16 cellular contexts compared by ENCODE assay signal in genomic region chr14:97036096-97036852, GRCh38.
DNase-seq lines count a peak whose midpoint lies in the region; ATAC-seq, FAIRE-seq and TF ChIP-seq lines count a peak whose summit lies in the region.
"Had no signal": no experiment of that assay in that cellular context is flagged by ENCODE, and none has a peak within 500 bp of the region (broad histone marks: within the 10 kb centered on the region; RNA-seq: fewer than 3 reads in every experiment).

No MANE protein-coding gene starts in this region.

- H2BK120ac ChIP-seq in H1 (replicated peaks; ENCODE audit: low read depth, low read length) = no peak overlapping the region

- H3K4me2 ChIP-seq in H1 (ENCODE audit: insufficient read depth in 1 of 2, low read depth in 2 of 2, low read length in 2 of 2) = no peak overlapping the region
- H3K4me2 ChIP-seq in osteoblast (ENCODE audit: insufficient read depth, low read length) = no peak overlapping the region

- no peaks in the 10 kb centered on the region for H3K36me3 Mint-ChIP-seq in chondrocyte (ENCODE audit: low read depth)
- H3K36me3 Mint-ChIP-seq: CD14-positive monocyte; CD8-positive, alpha-beta T cell had no signal

- no peak for TF ChIP-seq CTCF in WERI-Rb-1 (IDR thresholded peaks at IDR 0.05; ENCODE audit: low read depth, low read length)
- no peak for TF ChIP-seq CTCF in H1 (IDR thresholded peaks at IDR 0.05; ENCODE audit: control extremely low read depth in 1 of 3, insufficient read depth in 1 of 3, low read depth in 1 of 3, low read length in 3 of 3)
- TF ChIP-seq CTCF in osteoblast (IDR thresholded peaks at IDR 0.05; ENCODE audit: extremely low read depth, low read depth, low read length) = no peak
- TF ChIP-seq CTCF in chondrocyte (IDR thresholded peaks at IDR 0.05) = no peak

- no peak overlapping the region for H2BK15ac ChIP-seq in H1 (ENCODE audit: low read length)

- peaks cover 2% of the 10 kb centered on the region for H3K4me1 Mint-ChIP-seq in chondrocyte (ENCODE audit: low read depth)
- H3K4me1 Mint-ChIP-seq: CD14-positive monocyte had no signal

- FAIRE-seq in H1 (lab: Jason Lieb, UNC) = no peak
- FAIRE-seq: A204.1, GM12892, H54 had no signal

- 74% methylated on average over 14 of the region's 15 CpGs; no CpG with 5 or more reads in 1 of the 2 experiments for WGBS in H1 (ENCODE audit: extremely low coverage in 1 of 2, insufficient coverage in 1 of 2, insufficient read length in 1 of 2, insufficient replicate concordance in 2 of 2, low coverage in 1 of 2, low lambda C conversion rate in 2 of 2, missing lambda C conversion rate in 1 of 2), 2 experiments

- H2AK5ac ChIP-seq in H1 (ENCODE audit: low read depth, low read length) = no peak overlapping the region

- peaks cover 8% of the 10 kb centered on the region for H3K23me2 ChIP-seq in H1 (ENCODE audit: low read depth, low read length)

- TF ChIP-seq POLR2A in H1 (IDR thresholded peaks at IDR 0.05; ENCODE audit: control extremely low read depth in 1 of 2, low read depth in 2 of 2, low read length in 2 of 2) = no peak

- H3K9ac ChIP-seq in H1 (replicated peaks in 1 of 4; ENCODE audit: extremely low read depth in 1 of 4, low read depth in 3 of 4, low read length in 3 of 4) = peak overlapping the region in 1 of 4 experiments; percentile 14; a peak in 1 of 7 replicates

- no peak for TF ChIP-seq EP300 in H1 (IDR thresholded peaks at IDR 0.05; ENCODE audit: borderline replicate concordance in 1 of 2, low read depth in 2 of 2, low read length in 2 of 2)

- no peaks in the 10 kb centered on the region for H3K79me1 ChIP-seq in H1 (ENCODE audit: low read depth, low read length)

- H3K4me1 ChIP-seq in H1 (replicated peaks in 1 of 4; ENCODE audit: control insufficient read depth in 3 of 4, insufficient read depth in 4 of 4, low read length in 3 of 4) (peaks cover 6 to 17% (median 9%) of the 10 kb centered on the region in 4 experiments), osteoblast (ENCODE audit: insufficient read depth, low read length) (no peaks in the 10 kb centered on the region)
- H3K4me1 ChIP-seq: Caco-2 had no signal

- peak overlapping the region; percentile 20; the same call in 1 of the 2 replicates for H2BK12ac ChIP-seq in H1 (ENCODE audit: low read depth, low read length)

- POLR2A ChIA-PET in H1 (lab: Charles Lee; ENCODE audit: partially characterized antibody) = interaction anchor here (0.8 kb wide), 1 partner anchor 9 kb away, joined by 4 read pairs; no protein-coding TSS in a partner anchor

- DNase-seq in H7 = peak; percentile 55
- DNase-seq in WERI-Rb-1 = peak; percentile 42
- DNase-seq in H1 (ENCODE audit: low read depth in 1 of 2, low spot score in 2 of 2) = no peak
- DNase-seq in osteoblast (ENCODE audit: insufficient read length, low spot score, missing footprints) = peak; percentile 75
- DNase-seq in SKM-1 treated with dmso at 0.1 percent for 144 hours (lab: John Stamatoyannopoulos, UW; ENCODE audit: unreplicated experiment) = no peak
- DNase-seq in chondrocyte (ENCODE audit: low spot score) = no peak
- DNase-seq: Caco-2; CD8-positive, alpha-beta T cell; DND-41; GDM1 had no signal

- ATAC-seq in HG02938 (IDR thresholded peaks at IDR 0.05; ENCODE audit: unreplicated experiment) = no peak
- ATAC-seq: CD8-positive, alpha-beta T cell had no signal

- H4K91ac ChIP-seq in H1 (replicated peaks; ENCODE audit: insufficient read length, low read length) = no peak overlapping the region

- H2BK20ac ChIP-seq in H1 (ENCODE audit: low read length) = no peak overlapping the region

- H3K4me3 ChIP-seq in H7 (ENCODE audit: insufficient read depth, low read depth, low read length) (no peak overlapping the region), WERI-Rb-1 (ENCODE audit: low read depth, low read length) (no peak overlapping the region), H1 (ENCODE audit: extremely low read depth in 1 of 4, insufficient read depth in 2 of 4, low read depth in 3 of 4, low read length in 4 of 4) (no peak overlapping the region), osteoblast (ENCODE audit: insufficient read depth, low read length) (no peak overlapping the region)

- no peak overlapping the region for H3K56ac ChIP-seq in H1 (replicated peaks; ENCODE audit: insufficient read length, low read depth, low read length)

- H3K27ac Mint-ChIP-seq in chondrocyte (ENCODE audit: unreplicated experiment) = no peak overlapping the region
- H3K27ac Mint-ChIP-seq: CD14-positive monocyte; CD8-positive, alpha-beta T cell; IgD-negative memory B cell had no signal

- H2AFZ ChIP-seq in H1 (ENCODE audit: low read length) = no peak overlapping the region
- no peak overlapping the region for H2AFZ ChIP-seq in osteoblast (ENCODE audit: low read length)

- no peak overlapping the region for H2BK5ac ChIP-seq in H1 (ENCODE audit: low read depth, low read length)

- peaks cover 22% of the 10 kb centered on the region for H3K27me3 Mint-ChIP-seq in chondrocyte (ENCODE audit: low read depth)

- H3K9me3 ChIP-seq in WERI-Rb-1 (ENCODE audit: severe bottlenecking) (peaks cover 13% of the 10 kb centered on the region), H1 (ENCODE audit: insufficient read depth in 2 of 2, low read depth in 1 of 2, low read length in 1 of 2) (peaks cover 5 to 10% of the 10 kb centered on the region in 2 experiments; a peak in 2 of 4 replicates), osteoblast (ENCODE audit: low read depth, low read length) (peaks cover 5% of the 10 kb centered on the region)

- no peak overlapping the region for H3K4ac ChIP-seq in H1 (replicated peaks; ENCODE audit: insufficient read length, low read depth, low read length)

- TF ChIP-seq RAD21 in H1 (IDR thresholded peaks at IDR 0.05 in 1 of 2, conservative IDR thresholded peaks at IDR 0.05 in 1 of 2; ENCODE audit: low read depth in 2 of 2, low read length in 2 of 2) = no peak

- H4K20me1 ChIP-seq in H1 (replicated peaks in 1 of 2; ENCODE audit: control insufficient read depth in 1 of 2, insufficient read depth in 2 of 2, low read length in 2 of 2) (no peaks in the 10 kb centered on the region), osteoblast (ENCODE audit: insufficient read depth, low read length) (no peaks in the 10 kb centered on the region)

- H3K9me3 Mint-ChIP-seq in chondrocyte (ENCODE audit: low read depth) = peaks cover 16% of the 10 kb centered on the region

- no peak overlapping the region for H3K27ac ChIP-seq in WERI-Rb-1
- no peak overlapping the region for H3K27ac ChIP-seq in H1 (ENCODE audit: low read depth, low read length)
- no peak overlapping the region for H3K27ac ChIP-seq in osteoblast (ENCODE audit: low read depth, low read length)

- no peak overlapping the region for H3K23ac ChIP-seq in H1 (ENCODE audit: insufficient read length)

- H4K8ac ChIP-seq in H1 (ENCODE audit: extremely low read depth, insufficient read depth, low read length) = no peak overlapping the region

- H3K18ac ChIP-seq in H1 (ENCODE audit: extremely low read depth, low read length) = no peak overlapping the region

- no peak overlapping the region for H4K5ac ChIP-seq in H1 (ENCODE audit: insufficient read length, low read depth, low read length)

- CTCF ChIA-PET in H1 (lab: Charles Lee; ENCODE audit: partially characterized antibody) = interaction anchor here (1.1 kb wide), 1 partner anchor 26 kb away, joined by 5 read pairs; no protein-coding TSS in a partner anchor

- H3K14ac ChIP-seq in H1 (ENCODE audit: insufficient read length) = no peak overlapping the region

- H3K27me3 ChIP-seq in H7 (ENCODE audit: control insufficient read depth, insufficient read depth, low read length) (peaks cover 14% of the 10 kb centered on the region), WERI-Rb-1 (ENCODE audit: insufficient read depth, low read depth, severe bottlenecking) (no peaks in the 10 kb centered on the region), H1 (replicated peaks in 1 of 4; ENCODE audit: control insufficient read depth in 3 of 4, extremely low read depth in 1 of 4, insufficient read depth in 3 of 4, low read length in 3 of 4) (peaks cover 4 to 27% (median 18%) of the 10 kb centered on the region in 4 experiments; a peak in 6 of 7 replicates), osteoblast (ENCODE audit: insufficient read depth, low read length) (no peaks in the 10 kb centered on the region)

- H3K4me3 Mint-ChIP-seq in chondrocyte (ENCODE audit: unreplicated experiment) = no peak overlapping the region
- H3K4me3 Mint-ChIP-seq: CD14-positive monocyte; CD8-positive, alpha-beta T cell; IgD-negative memory B cell had no signal

- H3K36me3 ChIP-seq in H7 (replicated peaks; ENCODE audit: control insufficient read depth, insufficient read depth, low read length) (no peaks in the 10 kb centered on the region), WERI-Rb-1 (no peaks in the 10 kb centered on the region), H1 (ENCODE audit: control insufficient read depth in 2 of 4, insufficient read depth in 4 of 4, low read length in 3 of 4) (no peaks in the 10 kb centered on the region), osteoblast (ENCODE audit: insufficient read depth, low read length) (no peaks in the 10 kb centered on the region)

- H3K79me2 ChIP-seq in H1 (ENCODE audit: control insufficient read depth in 1 of 2, insufficient read depth in 2 of 2, low read length in 2 of 2) (no peaks in the 10 kb centered on the region), osteoblast (ENCODE audit: insufficient read depth, low read length) (no peaks in the 10 kb centered on the region)

TF ChIP-seq in H1, 55 proteins besides CTCF, POLR2A, EP300 and RAD21:
- TF ChIP-seq MAFK (IDR thresholded peaks at IDR 0.05; ENCODE audit: low read depth, low read length) = no peak
- no peak for TF ChIP-seq CEBPB (IDR thresholded peaks at IDR 0.05; ENCODE audit: low read depth, low read length)
- no peak for TF ChIP-seq SRF (IDR thresholded peaks at IDR 0.05; ENCODE audit: low read depth, low read length)
- no peak for TF ChIP-seq ASH2L (IDR thresholded peaks at IDR 0.05; ENCODE audit: low read length)
- TF ChIP-seq CBX8 (IDR thresholded peaks at IDR 0.05; ENCODE audit: borderline replicate concordance, low read depth, low read length) = no peak
- TF ChIP-seq JUND (IDR thresholded peaks at IDR 0.05; ENCODE audit: low read length) = no peak
- TF ChIP-seq CHD1 (IDR thresholded peaks at IDR 0.05; ENCODE audit: low read depth, low read length) = no peak
- TF ChIP-seq GABPA (IDR thresholded peaks at IDR 0.05; ENCODE audit: borderline replicate concordance, insufficient read depth, low read length) = no peak
- TF ChIP-seq TAF1 (IDR thresholded peaks at IDR 0.05; ENCODE audit: low read depth, low read length) = no peak
- TF ChIP-seq RBBP5 (IDR thresholded peaks at IDR 0.05; ENCODE audit: borderline replicate concordance, low read depth, low read length) = no peak
- TF ChIP-seq, protein P1, sequence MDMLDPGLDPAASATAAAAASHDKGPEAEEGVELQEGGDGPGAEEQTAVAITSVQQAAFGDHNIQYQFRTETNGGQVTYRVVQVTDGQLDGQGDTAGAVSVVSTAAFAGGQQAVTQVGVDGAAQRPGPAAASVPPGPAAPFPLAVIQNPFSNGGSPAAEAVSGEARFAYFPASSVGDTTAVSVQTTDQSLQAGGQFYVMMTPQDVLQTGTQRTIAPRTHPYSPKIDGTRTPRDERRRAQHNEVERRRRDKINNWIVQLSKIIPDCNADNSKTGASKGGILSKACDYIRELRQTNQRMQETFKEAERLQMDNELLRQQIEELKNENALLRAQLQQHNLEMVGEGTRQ (IDR thresholded peaks at IDR 0.05; ENCODE audit: low read length) = no peak
- TF ChIP-seq TCF12 (IDR thresholded peaks at IDR 0.05; ENCODE audit: low read depth, low read length) = no peak

Comparison
In these comparisons a context has a peak if more than half of its experiments do, and no peak if none do; other contexts are left out.
1. DNase-seq: peak in H7 (single experiment), WERI-Rb-1 (single experiment) and osteoblast (single experiment); none in H1 (0 of 2), SKM-1 treated with dmso at 0.1 percent for 144 hours (single experiment) and chondrocyte (single experiment).